Comparison of ENCODE assay signal across 7 cellular contexts in the genomic region with DNA sequence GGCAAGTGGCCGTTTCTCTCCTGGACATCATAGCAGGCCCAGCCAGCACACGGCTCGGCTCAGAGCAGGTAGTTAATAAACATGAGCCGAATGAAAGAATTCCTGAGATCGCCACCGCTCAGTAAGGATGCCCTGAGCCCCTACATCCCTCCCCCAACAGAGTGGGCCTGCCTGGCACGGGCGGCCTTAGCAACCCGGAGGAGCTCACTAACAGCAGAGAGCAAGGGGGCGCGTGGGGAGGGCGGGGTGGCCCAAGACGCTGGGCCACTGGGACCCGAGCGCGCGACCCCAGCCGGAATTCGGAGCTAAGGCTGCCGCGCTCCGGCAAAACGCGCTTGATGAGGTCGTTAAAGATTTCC.
DNase-seq lines count a peak whose midpoint lies in the region; TF ChIP-seq lines count a peak whose summit lies in the region.

No MANE protein-coding gene starts in this region.

- in situ Hi-C loops in astrocyte of the cerebellum (cut with HindIII; ENCODE audit: low sequenced_read_pairs) = no loop called here

- CTCF ChIA-PET in HEK293 (lab: Yijun Ruan, JAX) = no interaction called here

- DNase-seq in astrocyte of the cerebellum (ENCODE audit: low read depth) = no peak
- DNase-seq in C1 segment of cervical spinal cord (lab: John Stamatoyannopoulos, UW) = no peak
- no peak for DNase-seq in NCI-H69 (lab: John Stamatoyannopoulos, UW)
- no peak for DNase-seq in glomerular visceral epithelial cell (ENCODE audit: extremely low spot score)

- H3K4me3 ChIP-seq in HEK293 (ENCODE audit: low read depth, low read length) (peak overlapping the region; percentile 47), astrocyte of the cerebellum (ENCODE audit: low read depth, low read length) (peak overlapping the region; percentile 72), iPS-18c (ENCODE audit: insufficient read depth, low read depth, low read length) (peak overlapping the region; percentile 82), subcutaneous abdominal adipose tissue (ENCODE audit: low read depth in 1 of 5, low read length in 5 of 5) (peak overlapping the region; percentile 67 to 91 (median 86))

- H3K36me3 ChIP-seq in HEK293 (ENCODE audit: control insufficient read depth in 2 of 2, insufficient read depth in 1 of 2, low read length in 2 of 2) (no peaks in the 10 kb centered on the region), subcutaneous abdominal adipose tissue (ENCODE audit: control insufficient read depth in 5 of 5, insufficient read depth in 5 of 5, low read length in 5 of 5) (no peaks in the 10 kb centered on the region)

- POLR2A ChIA-PET in HEK293 (lab: Yijun Ruan, JAX) = interaction anchor here (1.1 to 1.5 kb wide), 3 partner anchors 11 to 156 kb away, joined by 4 to 7 read pairs (median 5); a partner anchor contains a TSS

- TF ChIP-seq CTCF in HEK293 (tag by site-specific recombination; IDR thresholded peaks at IDR 0.05) (no peak), astrocyte of the cerebellum (IDR thresholded peaks at IDR 0.05; ENCODE audit: low read depth, low read length, missing control alignments) (no peak)

- H3K9me3 ChIP-seq in HEK293 (ENCODE audit: control insufficient read depth, insufficient read depth, low read depth, low read length) (no peaks in the 10 kb centered on the region), iPS-18c (ENCODE audit: control insufficient read depth, insufficient read depth, low read length) (no peaks in the 10 kb centered on the region), subcutaneous abdominal adipose tissue (ENCODE audit: control insufficient read depth in 5 of 5, low read length in 5 of 5) (no peaks in the 10 kb centered on the region)

- H3K9ac ChIP-seq in subcutaneous abdominal adipose tissue (ENCODE audit: low read length in 5 of 5) = peak overlapping the region in 3 of 5 donors; percentile 56 to 78 (median 75)

- peak overlapping the region; percentile 69 for H3K27ac ChIP-seq in HEK293 (ENCODE audit: extremely low read depth, low read depth, low read length)
- H3K27ac ChIP-seq in subcutaneous abdominal adipose tissue (ENCODE audit: low read depth, low read length) = no peak overlapping the region

- H3K27me3 ChIP-seq in subcutaneous abdominal adipose tissue (ENCODE audit: control insufficient read depth in 5 of 5, insufficient read depth in 4 of 5, low read length in 5 of 5) = peaks cover 0 to 25% (median 7%) of the 10 kb centered on the region in 5 donors

- H3K4me1 ChIP-seq in HEK293 (ENCODE audit: control insufficient read depth, insufficient read depth, low read length) = no peaks in the 10 kb centered on the region
- H3K4me1 ChIP-seq in subcutaneous abdominal adipose tissue (ENCODE audit: control insufficient read depth in 5 of 5, insufficient read depth in 5 of 5, low read length in 5 of 5) = peaks cover 2 to 20% (median 18%) of the 10 kb centered on the region in 5 donors

TF ChIP-seq in HEK293, 187 proteins besides CTCF, POLR2A, EP300 and RAD21:
- TF ChIP-seq ZBTB8A (tag by site-specific recombination; IDR thresholded peaks at IDR 0.05) = 0 out of 2 replicates have a peak, but pooled peaks have one; percentile 3
- TF ChIP-seq, protein P1, sequence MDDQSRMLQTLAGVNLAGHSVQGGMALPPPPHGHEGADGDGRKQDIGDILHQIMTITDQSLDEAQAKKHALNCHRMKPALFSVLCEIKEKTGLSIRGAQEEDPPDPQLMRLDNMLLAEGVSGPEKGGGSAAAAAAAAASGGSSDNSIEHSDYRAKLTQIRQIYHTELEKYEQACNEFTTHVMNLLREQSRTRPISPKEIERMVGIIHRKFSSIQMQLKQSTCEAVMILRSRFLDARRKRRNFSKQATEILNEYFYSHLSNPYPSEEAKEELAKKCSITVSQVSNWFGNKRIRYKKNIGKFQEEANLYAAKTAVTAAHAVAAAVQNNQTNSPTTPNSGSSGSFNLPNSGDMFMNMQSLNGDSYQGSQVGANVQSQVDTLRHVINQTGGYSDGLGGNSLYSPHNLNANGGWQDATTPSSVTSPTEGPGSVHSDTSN (CRISPR knock-in tag; IDR thresholded peaks at IDR 0.05) = 0 out of 2 replicates have a peak, but pooled peaks have one; percentile 17
- 0 out of 2 replicates have a peak, but pooled peaks have one; percentile 4 for TF ChIP-seq EGR2 (tag by site-specific recombination; IDR thresholded peaks at IDR 0.05; ENCODE audit: low read depth)
- TF ChIP-seq, protein P2, sequence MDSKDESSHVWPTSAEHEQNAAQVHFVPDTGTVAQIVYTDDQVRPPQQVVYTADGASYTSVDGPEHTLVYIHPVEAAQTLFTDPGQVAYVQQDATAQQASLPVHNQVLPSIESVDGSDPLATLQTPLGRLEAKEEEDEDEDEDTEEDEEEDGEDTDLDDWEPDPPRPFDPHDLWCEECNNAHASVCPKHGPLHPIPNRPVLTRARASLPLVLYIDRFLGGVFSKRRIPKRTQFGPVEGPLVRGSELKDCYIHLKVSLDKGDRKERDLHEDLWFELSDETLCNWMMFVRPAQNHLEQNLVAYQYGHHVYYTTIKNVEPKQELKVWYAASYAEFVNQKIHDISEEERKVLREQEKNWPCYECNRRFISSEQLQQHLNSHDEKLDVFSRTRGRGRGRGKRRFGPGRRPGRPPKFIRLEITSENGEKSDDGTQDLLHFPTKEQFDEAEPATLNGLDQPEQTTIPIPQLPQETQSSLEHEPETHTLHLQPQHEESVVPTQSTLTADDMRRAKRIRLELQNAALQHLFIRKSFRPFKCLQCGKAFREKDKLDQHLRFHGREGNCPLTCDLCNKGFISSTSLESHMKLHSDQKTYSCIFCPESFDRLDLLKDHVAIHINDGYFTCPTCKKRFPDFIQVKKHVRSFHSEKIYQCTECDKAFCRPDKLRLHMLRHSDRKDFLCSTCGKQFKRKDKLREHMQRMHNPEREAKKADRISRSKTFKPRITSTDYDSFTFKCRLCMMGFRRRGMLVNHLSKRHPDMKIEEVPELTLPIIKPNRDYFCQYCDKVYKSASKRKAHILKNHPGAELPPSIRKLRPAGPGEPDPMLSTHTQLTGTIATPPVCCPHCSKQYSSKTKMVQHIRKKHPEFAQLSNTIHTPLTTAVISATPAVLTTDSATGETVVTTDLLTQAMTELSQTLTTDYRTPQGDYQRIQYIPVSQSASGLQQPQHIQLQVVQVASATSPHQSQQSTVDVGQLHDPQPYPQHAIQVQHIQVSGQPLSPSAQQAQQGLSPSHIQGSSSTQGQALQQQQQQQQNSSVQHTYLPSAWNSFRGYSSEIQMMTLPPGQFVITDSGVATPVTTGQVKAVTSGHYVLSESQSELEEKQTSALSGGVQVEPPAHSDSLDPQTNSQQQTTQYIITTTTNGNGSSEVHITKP (tag by site-specific recombination; IDR thresholded peaks at IDR 0.05) = peak; percentile 97; the same call in 1 of the 2 replicates
- TF ChIP-seq, protein P3, sequence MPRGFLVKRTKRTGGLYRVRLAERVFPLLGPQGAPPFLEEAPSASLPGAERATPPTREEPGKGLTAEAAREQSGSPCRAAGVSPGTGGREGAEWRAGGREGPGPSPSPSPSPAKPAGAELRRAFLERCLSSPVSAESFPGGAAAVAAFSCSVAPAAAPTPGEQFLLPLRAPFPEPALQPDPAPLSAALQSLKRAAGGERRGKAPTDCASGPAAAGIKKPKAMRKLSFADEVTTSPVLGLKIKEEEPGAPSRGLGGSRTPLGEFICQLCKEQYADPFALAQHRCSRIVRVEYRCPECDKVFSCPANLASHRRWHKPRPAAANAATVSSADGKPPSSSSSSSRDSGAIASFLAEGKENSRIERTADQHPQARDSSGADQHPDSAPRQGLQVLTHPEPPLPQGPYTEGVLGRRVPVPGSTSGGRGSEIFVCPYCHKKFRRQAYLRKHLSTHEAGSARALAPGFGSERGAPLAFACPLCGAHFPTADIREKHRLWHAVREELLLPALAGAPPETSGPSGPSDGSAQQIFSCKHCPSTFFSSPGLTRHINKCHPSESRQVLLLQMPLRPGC (tag by site-specific recombination; IDR thresholded peaks at IDR 0.05) = 0 out of 2 replicates have a peak, but pooled peaks have one; percentile 35
- TF ChIP-seq, protein P4, sequence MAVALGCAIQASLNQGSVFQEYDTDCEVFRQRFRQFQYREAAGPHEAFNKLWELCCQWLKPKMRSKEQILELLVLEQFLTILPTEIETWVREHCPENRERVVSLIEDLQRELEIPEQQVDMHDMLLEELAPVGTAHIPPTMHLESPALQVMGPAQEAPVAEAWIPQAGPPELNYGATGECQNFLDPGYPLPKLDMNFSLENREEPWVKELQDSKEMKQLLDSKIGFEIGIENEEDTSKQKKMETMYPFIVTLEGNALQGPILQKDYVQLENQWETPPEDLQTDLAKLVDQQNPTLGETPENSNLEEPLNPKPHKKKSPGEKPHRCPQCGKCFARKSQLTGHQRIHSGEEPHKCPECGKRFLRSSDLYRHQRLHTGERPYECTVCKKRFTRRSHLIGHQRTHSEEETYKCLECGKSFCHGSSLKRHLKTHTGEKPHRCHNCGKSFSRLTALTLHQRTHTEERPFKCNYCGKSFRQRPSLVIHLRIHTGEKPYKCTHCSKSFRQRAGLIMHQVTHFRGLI (tag by site-specific recombination; IDR thresholded peaks at IDR 0.05) = no peak
- TF ChIP-seq, protein P5, sequence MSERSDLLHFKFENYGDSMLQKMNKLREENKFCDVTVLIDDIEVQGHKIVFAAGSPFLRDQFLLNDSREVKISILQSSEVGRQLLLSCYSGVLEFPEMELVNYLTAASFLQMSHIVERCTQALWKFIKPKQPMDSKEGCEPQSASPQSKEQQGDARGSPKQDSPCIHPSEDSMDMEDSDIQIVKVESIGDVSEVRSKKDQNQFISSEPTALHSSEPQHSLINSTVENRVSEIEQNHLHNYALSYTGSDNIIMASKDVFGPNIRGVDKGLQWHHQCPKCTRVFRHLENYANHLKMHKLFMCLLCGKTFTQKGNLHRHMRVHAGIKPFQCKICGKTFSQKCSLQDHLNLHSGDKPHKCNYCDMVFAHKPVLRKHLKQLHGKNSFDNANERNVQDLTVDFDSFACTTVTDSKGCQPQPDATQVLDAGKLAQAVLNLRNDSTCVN (tag by site-specific recombination; optimal IDR thresholded peaks at IDR 0.05) = peak; percentile 68
- TF ChIP-seq BCL11A (tag by site-specific recombination; IDR thresholded peaks at IDR 0.05; ENCODE audit: low read depth) = no peak
- 0 out of 2 replicates have a peak, but pooled peaks have one; percentile 12 for TF ChIP-seq ZNF561 (tag by site-specific recombination; IDR thresholded peaks at IDR 0.05; ENCODE audit: borderline replicate concordance)
